10 cellular contexts compared by ENCODE assay signal in the genomic region with DNA sequence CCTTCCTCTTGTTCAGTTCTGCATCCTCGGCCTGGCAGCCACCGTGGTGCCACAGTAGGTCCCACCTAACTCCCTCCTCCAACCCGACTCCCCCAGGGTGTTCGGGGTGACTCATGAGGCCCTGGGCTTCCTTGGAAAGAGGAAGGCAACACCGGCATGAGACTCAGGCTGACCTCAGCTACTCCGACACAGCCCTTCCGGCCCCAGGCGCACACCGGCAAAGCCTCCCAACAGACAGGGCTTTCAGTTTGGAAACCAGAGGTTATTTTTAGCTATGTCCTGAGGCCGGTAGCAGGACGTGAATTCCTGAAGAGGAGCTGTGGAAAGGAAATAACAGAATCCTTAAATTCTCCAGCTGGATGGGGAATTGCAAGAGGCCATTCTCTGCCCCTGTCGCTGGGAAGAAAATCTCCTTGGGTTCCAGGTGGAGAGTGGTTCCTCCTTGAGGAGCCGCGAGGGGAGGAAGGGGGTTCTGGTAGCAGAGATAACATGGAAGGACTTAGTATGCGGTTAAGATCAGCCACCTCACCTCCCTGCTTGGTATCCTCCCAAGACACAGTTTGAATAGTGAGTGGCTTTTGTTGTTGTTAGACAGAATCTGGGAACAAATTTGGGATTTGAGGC. TPM values are rescaled to one million over a fixed set of nuclear protein-coding genes. Genes with fewer than 3 reads are reported as not detected.
DNase-seq lines count a peak whose midpoint lies in the region; ATAC-seq, FAIRE-seq and TF ChIP-seq lines count a peak whose summit lies in the region.
"Had no signal": no experiment of that assay in that cellular context is flagged by ENCODE, and none has a peak within 500 bp of the region (broad histone marks: within the 10 kb centered on the region; RNA-seq: fewer than 3 reads in every experiment).

No MANE protein-coding gene starts in this region.

- peak overlapping the region; percentile 70 for H3K4me3 Mint-ChIP-seq in endothelial cell (ENCODE audit: unreplicated experiment)
- H3K4me3 Mint-ChIP-seq: B cell had no signal

- no peak overlapping the region for H3K4me2 ChIP-seq in A549

- H3K27me3 Mint-ChIP-seq in endothelial cell (ENCODE audit: unreplicated experiment): peaks cover 14% of the 10 kb centered on the region

- peaks cover 27% of the 10 kb centered on the region for H3K36me3 Mint-ChIP-seq in endothelial cell (ENCODE audit: low read depth, unreplicated experiment)

- H3K9me3 ChIP-seq in A549 (no peaks in the 10 kb centered on the region), Panc1 (ENCODE audit: control insufficient read depth, insufficient read depth, low read depth, low read length) (no peaks in the 10 kb centered on the region), mucosa of rectum (ENCODE audit: control insufficient read depth in 2 of 2, low read length in 2 of 2) (no peaks in the 10 kb centered on the region)

- H3K27ac ChIP-seq in A549: peak overlapping the region; percentile 25 to 59; a peak in 3 of 6 replicates
- no peak overlapping the region for H3K27ac ChIP-seq in Panc1 (ENCODE audit: low read length)
- peak overlapping the region; percentile 13 to 18 for H3K27ac ChIP-seq in mucosa of rectum (ENCODE audit: low read depth in 2 of 2, low read length in 2 of 2)

- TF ChIP-seq RAD21 in A549 (conservative IDR thresholded peaks at IDR 0.05 in 1 of 2, IDR thresholded peaks at IDR 0.05 in 1 of 2): no peak

- ATAC-seq in A549 (peak in 1 of 2 experiments; percentile 17; a peak in 1 of 6 replicates), Panc1 (0 out of 2 replicates have a peak, but pooled peaks have one; percentile 58)

- H3K36me3 ChIP-seq in Panc1 (ENCODE audit: control insufficient read depth, insufficient read depth, low read length) (no peaks in the 10 kb centered on the region), mucosa of rectum (ENCODE audit: control insufficient read depth in 2 of 2, insufficient read depth in 2 of 2, low read length in 2 of 2) (peaks cover 23 to 26% of the 10 kb centered on the region in 2 donors)

- no peak for DNase-seq in A549 (ENCODE audit: low read depth in 1 of 2, low spot score in 1 of 2)
- DNase-seq in Panc1 (ENCODE audit: low read depth, low spot score): no peak
- DNase-seq in endothelial cell (ENCODE audit: low spot score): peak; percentile 58
- no peak for DNase-seq in G401 (ENCODE audit: low spot score)
- no peak for DNase-seq in T-helper 1 cell
- DNase-seq in activated naive CD4-positive, alpha-beta T cell treated with anti-CD3 and anti-CD28 coated beads, Interleukin-2, amount 50 U/mL, for 16 hours: no peak
- DNase-seq in HT-29 (ENCODE audit: low spot score): no peak
- DNase-seq: NCI-H2081 treated with DMSO at 0.1 percent for 48 hours had no signal

- in situ Hi-C loops in Panc1 (cut with HindIII; ENCODE audit: low pct_unique_long_range_greater_than_20kb, low sequenced_read_pairs) (no loop called here), G401 (cut with HindIII; ENCODE audit: low sequenced_read_pairs) (no loop called here)

- H3K4me1 ChIP-seq in A549 (peaks cover 22% of the 10 kb centered on the region), Panc1 (ENCODE audit: control insufficient read depth, insufficient read depth, low read length) (no peaks in the 10 kb centered on the region), mucosa of rectum (ENCODE audit: control insufficient read depth in 2 of 2, insufficient read depth in 2 of 2, low read length in 2 of 2) (no peaks in the 10 kb centered on the region)

- no peak overlapping the region for H3K9ac ChIP-seq in mucosa of rectum (ENCODE audit: low read depth in 1 of 2, low read length in 2 of 2)

- CTCF ChIA-PET in A549 (lab: Yijun Ruan, JAX): interaction anchor here (0.9 to 3.6 kb wide), 4 partner anchors 19 to 256 kb away, joined by 3 to 26 read pairs (median 4); no protein-coding TSS in a partner anchor
- CTCF ChIA-PET in Panc1 (lab: Charles Lee): no interaction called here

- H3K27me3 ChIP-seq in Panc1 (ENCODE audit: control insufficient read depth, insufficient read depth, low read length) (peaks cover 2% of the 10 kb centered on the region; the same call in 1 of the 2 replicates), mucosa of rectum (ENCODE audit: control insufficient read depth in 2 of 2, insufficient read depth in 2 of 2, low read length in 2 of 2) (no peaks in the 10 kb centered on the region)

- TF ChIP-seq EP300 in A549 (IDR thresholded peaks at IDR 0.05): no peak

- 81% methylated on average over 15 of the region's 15 CpGs for WGBS in A549 (ENCODE audit: missing lambda C conversion rate)

- H3K27ac Mint-ChIP-seq in endothelial cell (ENCODE audit: unreplicated experiment): peak overlapping the region; percentile 99
- H3K27ac Mint-ChIP-seq: B cell had no signal

- no peaks in the 10 kb centered on the region for H3K9me3 Mint-ChIP-seq in endothelial cell (ENCODE audit: unreplicated experiment)

- TF ChIP-seq CTCF in A549 (IDR thresholded peaks at IDR 0.05) (no peak), Panc1 (IDR thresholded peaks at IDR 0.05) (no peak), endothelial cell (IDR thresholded peaks at IDR 0.05; ENCODE audit: unreplicated experiment) (no peak)

- peaks cover 68% of the 10 kb centered on the region for H3K4me1 Mint-ChIP-seq in endothelial cell (ENCODE audit: unreplicated experiment)
- H3K4me1 Mint-ChIP-seq: B cell had no signal

- no peak for FAIRE-seq in A549 (lab: Jason Lieb, UNC)

- POLR2A ChIA-PET in A549 (lab: Yijun Ruan, JAX) (no interaction called here), Panc1 (lab: Charles Lee) (no interaction called here)

- no TSS peak for BruUV-seq in Panc1 (replicated peaks; lab: Mats Ljungman, UMichigan)

- TF ChIP-seq POLR2A in A549 (IDR thresholded peaks at IDR 0.05; ENCODE audit: low read length): no peak

- no peak overlapping the region for H3K4me3 ChIP-seq in A549
- no peak overlapping the region for H3K4me3 ChIP-seq in Panc1 (ENCODE audit: low read depth in 2 of 2, low read length in 2 of 2)
- H3K4me3 ChIP-seq in mucosa of rectum (ENCODE audit: low read length in 2 of 2): no peak overlapping the region

- intact Hi-C loops in Panc1 (cut with micrococcal nuclease; ENCODE audit: unreplicated experiment): no loop called here

TF ChIP-seq in A549, 52 proteins besides CTCF, POLR2A, EP300 and RAD21:
- TF ChIP-seq HOXA7 (CRISPR knock-in tag; IDR thresholded peaks at IDR 0.05) (no peak), TFCP2L1 (CRISPR knock-in tag; IDR thresholded peaks at IDR 0.05) (no peak), FOSL2 (IDR thresholded peaks at IDR 0.05) (no peak), FOSL2 (CRISPR knock-in tag; IDR thresholded peaks at IDR 0.05) (no peak), NPAS2 (CRISPR knock-in tag; IDR thresholded peaks at IDR 0.05; ENCODE audit: borderline replicate concordance) (no peak), CBX2 (IDR thresholded peaks at IDR 0.05; ENCODE audit: borderline replicate concordance, low read depth) (no peak), RCOR1 (IDR thresholded peaks at IDR 0.05; ENCODE audit: low read depth, low read length) (no peak)

RNA-seq across cellular contexts. Expression of a gene that starts 24.4 kb away (rescaled TPM):
- polyA plus RNA-seq in A549 (2011; rRNA removed): 0.87 and 1.9 TPM in 2 replicates
- 0.28 and 0.31 TPM in 2 replicates for polyA plus RNA-seq in A549 (2012; cell fraction: cytosol; rRNA removed)
- 1.0 and 1.2 TPM in 2 replicates for polyA plus RNA-seq in A549 (2012; cell fraction: nucleus; rRNA removed)
- 0.36 to 0.62 TPM (median 0.45 TPM) in 3 replicates for polyA plus RNA-seq in A549 (2017; fragmentation: RNase III; extraction: RNeasy Plus Mini Kit Qiagen cat#74134 plus additional on column Dnase treatment)
- polyA minus RNA-seq in A549 (2011; rRNA and poly(A)+ RNA removed): 4.7 and 5.2 TPM in 2 replicates
- 0.98 TPM for total RNA-seq in Panc1 (2021; ENCODE audit: unreplicated experiment)
- 0.51 TPM for polyA plus RNA-seq in Panc1 (2012; ENCODE audit: insufficient read length)
- 25.6 TPM for total RNA-seq in endothelial cell (ENCODE audit: unreplicated experiment)
- total RNA-seq in G401 (2014; rRNA removed; shearing (Covaris generic)): 0.55 and 0.92 TPM in 2 replicates
- total RNA-seq in HT-29 (2014; rRNA removed; shearing (Covaris generic)): 21.1 and 25.5 TPM in 2 replicates

Comparison
In these comparisons a context has a peak if more than half of its experiments do, and no peak if none do; other contexts are left out.
1. RNA of a gene that starts 24.4 kb away (total RNA-seq): 25.6 TPM in endothelial cell (single experiment) and 21.1 to 25.5 TPM in HT-29; 0.98 TPM in Panc1 (single experiment) and 0.55 to 0.92 TPM in G401; every median in the first group is over 10 times any median in the second.